Comparison of ENCODE assay signal across 17 cellular contexts in the genomic region with DNA sequence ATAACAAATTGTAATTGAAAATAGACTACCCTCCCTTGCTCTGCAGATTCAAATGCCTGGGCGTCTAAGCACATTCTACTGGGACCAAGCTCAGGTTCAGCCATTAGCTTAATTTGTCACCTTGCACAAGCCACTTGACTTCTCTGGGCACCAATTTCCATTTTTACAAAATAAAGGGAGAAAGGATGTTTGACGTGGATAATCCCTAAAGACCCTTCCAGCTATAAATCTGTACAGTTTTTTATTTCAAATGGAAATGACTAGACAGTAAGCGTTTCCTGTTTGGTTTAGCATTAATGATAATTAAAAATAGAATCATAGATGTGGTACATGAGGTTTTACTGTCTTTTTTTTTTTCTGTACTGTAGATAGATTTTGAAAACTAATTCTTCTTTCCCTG.
"Had no signal": no experiment of that assay in that cellular context is flagged by ENCODE, and none has a peak within 500 bp of the region (broad histone marks: within the 10 kb centered on the region; RNA-seq: fewer than 3 reads in every experiment).

No MANE protein-coding gene starts in this region.

- H3K4me1 Mint-ChIP-seq: T-cell had no signal

- DNase-seq: KBM-7, MG63, NCI-H1092, NCI-H1105 treated with DMSO at 0.1 percent for 48 hours, NCI-H1436, NCI-H187, NCI-H2029, NCI-H2081 treated with DMSO at 0.1 percent for 48 hours, NCI-H2227 treated with DMSO at 0.1 percent for 48 hours, NCI-H774, Right ventricle myocardium superior, RPMI8226, SIG-M5, SK-N-SH, SW 1271, T-cell had no signal

- H3K36me3 ChIP-seq: MG63, SJSA1 had no signal

- H3K9me3 ChIP-seq: MG63, SJSA1, SK-N-SH had no signal

- H3K9ac ChIP-seq: SK-N-SH had no signal

- H3K4me1 ChIP-seq: SJSA1 had no signal

- H3K27ac ChIP-seq: SJSA1 had no signal

- H3K27me3 Mint-ChIP-seq: T-cell had no signal

- H3K4me2 ChIP-seq: SK-N-SH had no signal

- H3K36me3 Mint-ChIP-seq: T-cell had no signal

- H3K4me3 Mint-ChIP-seq: T-cell had no signal

- H3K27ac Mint-ChIP-seq: T-cell had no signal

- H3K4me3 ChIP-seq: MG63, SJSA1 had no signal

- H3K27me3 ChIP-seq: MG63, SJSA1 had no signal
